ENCODE assay signal across 7 cellular contexts in genomic region chr4:74189331-74190043, GRCh38. TPM values are rescaled to one million over a fixed set of nuclear protein-coding genes. Genes with fewer than 3 reads are reported as not detected.
A peak's percentile ranks its signal among the peaks of the same experiment; 100 is the strongest.
DNase-seq lines count a peak whose midpoint lies in the region; ATAC-seq and TF ChIP-seq lines count a peak whose summit lies in the region.

No MANE protein-coding gene starts in this region.

- no peaks in the 10 kb centered on the region for H3K27me3 Mint-ChIP-seq in brain

- peaks cover 22% of the 10 kb centered on the region for H3K36me3 Mint-ChIP-seq in brain

- no peak for ATAC-seq in GM21737 (IDR thresholded peaks at IDR 0.05; ENCODE audit: unreplicated experiment)

- DNase-seq in EL, result peak; percentile 50
- peak; percentile 27 for DNase-seq in HCEC 1CT
- DNase-seq in NCI-H2196 treated with DMSO at 0.1 percent for 48 hours (lab: John Stamatoyannopoulos, UW; ENCODE audit: unreplicated experiment), result peak; percentile 3
- DNase-seq in left kidney (ENCODE audit: low read depth, low spot score), result peak; percentile 71
- no peak for DNase-seq in stimulated activated CD4-positive, alpha-beta T cell treated with anti-CD3 and anti-CD28 coated beads, Interleukin-4, amount 100 ng/mL, for 1 hour

- H3K27ac Mint-ChIP-seq in brain, result no peak overlapping the region

- TF ChIP-seq CTCF in brain (conservative IDR thresholded peaks at IDR 0.05), result peak; percentile 75 to 85

- H3K4me3 Mint-ChIP-seq in brain, result no peak overlapping the region

- H3K4me1 Mint-ChIP-seq in brain, result no peaks in the 10 kb centered on the region

- no peaks in the 10 kb centered on the region for H3K9me3 Mint-ChIP-seq in brain

RNA-seq across cellular contexts. Expression of gene MTHFD2L, which starts 31.6 kb away (rescaled TPM):
- 5.4 TPM for polyA plus RNA-seq in brain (ENCODE audit: insufficient read depth, low read depth, low replicate concordance)
